In the genomic region with DNA sequence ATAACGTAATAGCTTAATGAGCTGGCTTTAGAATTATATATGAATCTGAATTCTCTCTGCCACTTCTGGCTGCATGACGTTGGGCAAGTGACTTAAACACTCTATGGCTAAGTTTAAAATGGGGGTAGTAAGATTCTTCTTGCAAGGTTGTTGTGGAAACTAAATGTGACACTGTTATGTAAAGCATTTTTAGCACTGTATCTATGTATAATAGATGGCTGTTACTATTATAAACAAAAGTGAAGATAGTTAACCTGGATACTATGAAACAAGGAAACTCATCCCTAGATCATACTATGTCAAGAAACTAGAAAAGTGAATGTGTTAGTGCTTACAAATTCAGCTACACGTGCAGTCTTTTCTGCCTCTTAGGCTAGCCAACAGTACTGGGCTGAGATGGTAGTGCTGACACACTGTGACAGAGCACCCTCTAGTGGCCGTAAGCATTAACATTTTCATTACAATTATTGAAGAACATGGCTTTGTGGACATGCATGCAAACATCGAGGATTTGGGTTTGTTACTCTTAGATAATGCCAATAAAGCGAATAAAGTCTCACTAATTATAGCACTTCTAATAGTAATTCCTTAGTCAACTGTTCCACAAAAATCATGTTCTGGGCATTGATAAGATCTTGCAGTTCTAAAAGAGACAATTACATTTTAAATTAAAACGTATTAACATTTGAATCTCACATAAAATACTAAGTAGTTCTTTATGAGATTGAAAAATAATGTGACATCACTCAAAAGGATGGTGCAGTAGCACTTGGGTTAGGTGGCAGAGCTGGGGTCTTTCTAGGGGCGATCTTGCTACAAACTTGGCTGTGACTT, we compare ENCODE assay signal across 8 cellular contexts.
DNase-seq lines count a peak whose midpoint lies in the region; ATAC-seq lines count a peak whose summit lies in the region.

No MANE protein-coding gene starts in this region.

- DNase-seq in CMK (ENCODE audit: low read depth), result peak; percentile 58
- DNase-seq in NCI-H510A (lab: John Stamatoyannopoulos, UW), result peak; percentile 30
- peak; percentile 9 to 43 for DNase-seq in activated CD4-positive, alpha-beta T cell treated with anti-CD3 and anti-CD28 coated beads for 24 hours (ENCODE audit: low read depth in 2 of 2)
- peak; percentile 44 for DNase-seq in effector CD4-positive, alpha-beta T cell
- peak; percentile 91 for DNase-seq in medulla oblongata (ENCODE audit: extremely low spot score)
- peak; percentile 7 for DNase-seq in stimulated activated CD8-positive, alpha-beta memory T cell treated with anti-CD3 and anti-CD28 coated beads, Interleukin-4, amount 100 ng/mL, for 24 hours (ENCODE audit: low read depth)

- ATAC-seq in GM19328 (IDR thresholded peaks at IDR 0.05; ENCODE audit: unreplicated experiment), result peak; percentile 91
- peak; percentile 88 for ATAC-seq in HG03442 (IDR thresholded peaks at IDR 0.05; ENCODE audit: unreplicated experiment)

Comparison
In these comparisons a context has a peak if more than half of its experiments do, and no peak if none do; other contexts are left out.
1. Peak in every context shown above with its lines: DNase-seq and ATAC-seq.
2. DNase-seq: peak in every context shown above with its lines; median percentile 91 in medulla oblongata; 58 in CMK; 44 in effector CD4-positive, alpha-beta T cell; 30 in NCI-H510A; 26 in activated CD4-positive, alpha-beta T cell treated with anti-CD3 and anti-CD28 coated beads for 24 hours; 7 in stimulated activated CD8-positive, alpha-beta memory T cell treated with anti-CD3 and anti-CD28 coated beads, Interleukin-4, amount 100 ng/mL, for 24 hours.